Comparison of ENCODE assay signal across 8 cellular contexts in the genomic region with DNA sequence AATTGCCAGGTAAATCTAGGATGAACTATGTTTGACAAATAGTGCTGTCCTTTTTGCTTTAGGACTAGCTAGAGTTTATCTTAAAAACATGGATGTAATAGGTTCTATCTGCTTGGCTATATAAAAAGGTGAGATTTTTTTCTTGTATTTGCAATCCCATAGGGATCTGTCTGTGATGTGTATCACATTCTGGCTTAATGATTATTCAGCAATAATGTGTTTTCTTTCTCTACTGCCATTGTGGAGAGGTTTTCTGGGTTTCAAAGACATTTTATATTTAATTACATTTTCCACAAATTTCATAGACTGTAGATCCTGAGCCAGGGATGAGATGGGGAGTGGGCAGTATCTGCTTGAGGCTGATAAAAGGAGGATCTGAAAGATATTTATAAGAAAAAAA.
"Had no signal": no experiment of that assay in that cellular context is flagged by ENCODE, and none has a peak within 500 bp of the region (broad histone marks: within the 10 kb centered on the region; RNA-seq: fewer than 3 reads in every experiment).

No MANE protein-coding gene starts in this region.

- DNase-seq: GDM1, GF-D8 had no signal

- H3K4me3 ChIP-seq: GM12878 had no signal

- FAIRE-seq: G401.6, GM12878, GM12891, GM12892, GM18507, GM19239 had no signal

- ATAC-seq: GM12878 had no signal
